ENCODE assay signal across 13 cellular contexts in genomic region chr19:5035817-5036732, GRCh38.
A peak's percentile ranks its signal among the peaks of the same experiment; 100 is the strongest.
DNase-seq lines count a peak whose midpoint lies in the region; ATAC-seq and TF ChIP-seq lines count a peak whose summit lies in the region.
"Had no signal": no experiment of that assay in that cellular context is flagged by ENCODE, and none has a peak within 500 bp of the region (broad histone marks: within the 10 kb centered on the region; RNA-seq: fewer than 3 reads in every experiment).

No MANE protein-coding gene starts in this region.

- H3K4me2 ChIP-seq in Karpas-422 (ENCODE audit: low read depth, low read length, poor library complexity, severe bottlenecking), result no peak overlapping the region

- no peaks in the 10 kb centered on the region for H3K27me3 ChIP-seq in esophagus muscularis mucosa
- no peaks in the 10 kb centered on the region for H3K27me3 ChIP-seq in foreskin keratinocyte
- no peaks in the 10 kb centered on the region for H3K27me3 ChIP-seq in Karpas-422 (ENCODE audit: low read length)

- H2AFZ ChIP-seq in Karpas-422 (ENCODE audit: low read length), result no peak overlapping the region

- peaks cover 6% of the 10 kb centered on the region for H3K79me2 ChIP-seq in Karpas-422 (ENCODE audit: low read length)

- no peaks in the 10 kb centered on the region; the same call in 1 of the 2 replicates for H4K20me1 ChIP-seq in Karpas-422 (ENCODE audit: insufficient read depth, low read depth, low read length)

- ATAC-seq in foreskin keratinocyte (no peak), GM18517 (IDR thresholded peaks at IDR 0.05; ENCODE audit: unreplicated experiment) (no peak)
- ATAC-seq: effector memory CD8-positive, alpha-beta T cell had no signal

- peak overlapping the region; percentile 38 to 62 (median 43) for H3K27ac ChIP-seq in esophagus muscularis mucosa (replicated peaks in 1 of 4)
- no peak overlapping the region for H3K27ac ChIP-seq in foreskin keratinocyte
- no peak overlapping the region for H3K27ac ChIP-seq in Karpas-422 (ENCODE audit: low read length)
- H3K27ac ChIP-seq: C4-2B had no signal

- TF ChIP-seq EP300 in esophagus muscularis mucosa (IDR thresholded peaks at IDR 0.05), result no peak

- intact Hi-C loops in esophagus muscularis mucosa (cut with DNase I) (no loop called here), posterior cingulate gyrus (cut with DNase I) (no loop called here)

- H3K4me3 ChIP-seq in esophagus muscularis mucosa (peak overlapping the region in 3 of 4 donors; percentile 7 to 23 (median 12)), Karpas-422 (ENCODE audit: low read length) (no peak overlapping the region)
- H3K4me3 ChIP-seq: lung had no signal

- no peaks in the 10 kb centered on the region for H3K9me2 ChIP-seq in Karpas-422 (replicated peaks; ENCODE audit: insufficient read depth, low read length)

- 60% methylated on average over 7 of the region's 38 CpGs for WGBS in esophagus muscularis mucosa

- H3K36me3 ChIP-seq in esophagus muscularis mucosa (peaks cover 20 to 52% (median 43%) of the 10 kb centered on the region in 4 donors), Karpas-422 (ENCODE audit: insufficient read depth, low read length) (no peaks in the 10 kb centered on the region)

- peak; percentile 93 for DNase-seq in DMS 273 treated with DMSO at 0.1 percent for 48 hours (lab: John Stamatoyannopoulos, UW)
- peak; percentile 83 to 94 for DNase-seq in NCI-H446 (lab: John Stamatoyannopoulos, UW)
- DNase-seq in esophagus muscularis mucosa (ENCODE audit: extremely low spot score), result no peak
- DNase-seq in posterior cingulate gyrus, result peak; percentile 68 to 98 (median 84)
- DNase-seq in foreskin keratinocyte, result no peak
- no peak for DNase-seq in NOMO-1 treated with dmso at 0.1 percent for 144 hours (lab: John Stamatoyannopoulos, UW; ENCODE audit: unreplicated experiment)
- no peak for DNase-seq in Karpas-422
- DNase-seq: activated CD8-positive, alpha-beta memory T cell treated with anti-CD3 and anti-CD28 coated beads, Interleukin-2, amount 50 U/mL, for 4 hours; effector memory CD8-positive, alpha-beta T cell; NCI-H510A had no signal

- TF ChIP-seq CTCF in esophagus muscularis mucosa (IDR thresholded peaks at IDR 0.05) (no peak), foreskin keratinocyte (conservative IDR thresholded peaks at IDR 0.05) (no peak)

- H3K9me3 ChIP-seq in esophagus muscularis mucosa (no peaks in the 10 kb centered on the region), Karpas-422 (ENCODE audit: low read length) (no peaks in the 10 kb centered on the region)

- H3K4me1 ChIP-seq in esophagus muscularis mucosa (peaks cover 52 to 61% (median 56%) of the 10 kb centered on the region in 4 donors), foreskin keratinocyte (peaks cover 5% of the 10 kb centered on the region), Karpas-422 (ENCODE audit: low read length) (peaks cover 12% of the 10 kb centered on the region)

- no peak overlapping the region for H3K9ac ChIP-seq in Karpas-422 (ENCODE audit: low read length)

- TF ChIP-seq POLR2A in esophagus muscularis mucosa (IDR thresholded peaks at IDR 0.05; ENCODE audit: low read depth), result no peak

Comparison
In these comparisons a context has a peak if more than half of its experiments do, and no peak if none do; other contexts are left out.
1. DNase-seq: peak in DMS 273 treated with DMSO at 0.1 percent for 48 hours (single experiment), NCI-H446 (2 of 2) and posterior cingulate gyrus (10 of 10); none in esophagus muscularis mucosa (single experiment), foreskin keratinocyte (0 of 2), NOMO-1 treated with dmso at 0.1 percent for 144 hours (single experiment) and Karpas-422 (single experiment).
2. H3K27ac ChIP-seq: peak in esophagus muscularis mucosa (4 of 4); none in foreskin keratinocyte (single experiment) and Karpas-422 (single experiment).